ENCODE assay signal across 14 cellular contexts in the genomic region with DNA sequence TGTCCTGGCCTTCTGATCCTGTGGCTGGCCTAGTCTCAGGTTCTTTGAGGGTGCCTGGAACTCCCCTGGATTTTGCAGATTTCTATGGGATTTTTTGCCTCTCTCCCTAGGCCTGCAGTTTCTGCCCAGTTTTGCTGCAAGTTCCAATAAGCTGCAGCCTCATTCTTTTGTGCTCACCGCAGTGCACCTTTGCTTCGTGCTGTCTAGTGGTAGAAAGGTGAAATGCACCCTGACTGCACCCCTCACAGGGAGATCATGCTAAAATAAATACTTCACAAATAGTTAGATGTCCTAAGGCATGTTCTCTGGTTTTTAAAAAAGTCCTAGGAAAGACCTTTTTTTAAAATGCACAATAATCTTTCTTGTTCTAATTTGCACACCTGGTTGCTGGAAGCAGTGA.
DNase-seq lines count a peak whose midpoint lies in the region; ATAC-seq and TF ChIP-seq lines count a peak whose summit lies in the region.
"Had no signal": no experiment of that assay in that cellular context is flagged by ENCODE, and none has a peak within 500 bp of the region (broad histone marks: within the 10 kb centered on the region; RNA-seq: fewer than 3 reads in every experiment).

No MANE protein-coding gene starts in this region.

- H3K27ac ChIP-seq in breast epithelium (no peak overlapping the region), mesendoderm (ENCODE audit: low read depth, low read length) (no peak overlapping the region)
- H3K27ac ChIP-seq: epithelial cell of prostate had no signal

- H3K27me3 ChIP-seq in GM06990 (replicated peaks; ENCODE audit: control insufficient read depth, insufficient read depth, low read length): no peaks in the 10 kb centered on the region; the same call in 1 of the 2 replicates
- H3K27me3 ChIP-seq in breast epithelium: no peaks in the 10 kb centered on the region
- no peaks in the 10 kb centered on the region for H3K27me3 ChIP-seq in mesendoderm (ENCODE audit: insufficient read depth, low read length, poor library complexity)

- no peaks in the 10 kb centered on the region for H3K9me3 Mint-ChIP-seq in activated CD8-positive, alpha-beta memory T cell treated with anti-CD3 and anti-CD28 coated beads, Interleukin-2, amount 10 ng/mL, durations not matched to agents 7 days and 5 days (ENCODE audit: low read depth)
- H3K9me3 Mint-ChIP-seq: CD8-positive, alpha-beta T cell; naive thymus-derived CD8-positive, alpha-beta T cell had no signal

- H3K4me3 ChIP-seq in GM06990 (replicated peaks; ENCODE audit: low read depth, low read length): no peak overlapping the region
- H3K4me3 ChIP-seq in breast epithelium: no peak overlapping the region
- H3K4me3 ChIP-seq in mesendoderm (ENCODE audit: low read length): no peak overlapping the region

- H3K4ac ChIP-seq in mesendoderm (ENCODE audit: low read depth, low read length): no peak overlapping the region

- H3K27me3 Mint-ChIP-seq in activated CD8-positive, alpha-beta memory T cell treated with anti-CD3 and anti-CD28 coated beads, Interleukin-2, amount 10 ng/mL, durations not matched to agents 7 days and 5 days: peaks cover 9% of the 10 kb centered on the region

- CTCF ChIA-PET in activated CD8-positive, alpha-beta memory T cell treated with anti-CD3 and anti-CD28 coated beads, Interleukin-2, amount 10 ng/mL, durations not matched to agents 7 days and 5 days (lab: Charles Lee): interaction anchor here (3.3 kb wide), 1 partner anchor 28 kb away, joined by 10 read pairs; no protein-coding TSS in a partner anchor

- H2AK5ac ChIP-seq in mesendoderm (ENCODE audit: low read length): no peak overlapping the region

- peaks cover 10% of the 10 kb centered on the region for H3K4me1 Mint-ChIP-seq in activated CD8-positive, alpha-beta memory T cell treated with anti-CD3 and anti-CD28 coated beads, Interleukin-2, amount 10 ng/mL, durations not matched to agents 7 days and 5 days
- H3K4me1 Mint-ChIP-seq: naive thymus-derived CD8-positive, alpha-beta T cell had no signal

- H2BK120ac ChIP-seq in mesendoderm (ENCODE audit: low read depth, low read length): no peak overlapping the region

- H3K4me1 ChIP-seq in breast epithelium: no peaks in the 10 kb centered on the region
- no peaks in the 10 kb centered on the region for H3K4me1 ChIP-seq in mesendoderm (ENCODE audit: control insufficient read depth, low read depth, low read length)

- intact Hi-C loops in breast epithelium (cut with DNase I; ENCODE audit: low total_unique reads): no loop called here

- DNase-seq in GM06990 (ENCODE audit: extremely low read depth, insufficient read length) (no peak), breast epithelium (ENCODE audit: low spot score in 2 of 2) (no peak), mesendoderm (peak; percentile 57), Kasumi-1 (lab: John Stamatoyannopoulos, UW) (no peak)
- no peak for DNase-seq in activated CD8-positive, alpha-beta memory T cell treated with anti-CD3 and anti-CD28 coated beads, Interleukin-2, amount 10 ng/mL, durations not matched to agents 7 days and 5 days
- DNase-seq: anterior cingulate cortex; CD8-positive, alpha-beta T cell; naive thymus-derived CD8-positive, alpha-beta T cell; OCI-M1; T-helper 9 cell had no signal

- no peak overlapping the region for H3K56ac ChIP-seq in mesendoderm (ENCODE audit: low read length)

- H4K5ac ChIP-seq in mesendoderm (ENCODE audit: low read length): no peak overlapping the region

- no peak overlapping the region for H2BK15ac ChIP-seq in mesendoderm (replicated peaks; ENCODE audit: low read depth)

- H3K23ac ChIP-seq in mesendoderm (ENCODE audit: low read length): no peak overlapping the region

- no peak overlapping the region for H3K9ac ChIP-seq in mesendoderm (ENCODE audit: low read length)

- no peaks in the 10 kb centered on the region for H3K79me1 ChIP-seq in mesendoderm (ENCODE audit: low read length)

- no peaks in the 10 kb centered on the region for H3K79me2 ChIP-seq in mesendoderm (ENCODE audit: control insufficient read depth, insufficient read depth, low read length)

- no peak overlapping the region for H4K8ac ChIP-seq in mesendoderm (ENCODE audit: low read depth, low read length)

- ATAC-seq in HG02981 (IDR thresholded peaks at IDR 0.05; ENCODE audit: unreplicated experiment): no peak
- no peak for ATAC-seq in activated CD8-positive, alpha-beta memory T cell treated with anti-CD3 and anti-CD28 coated beads, Interleukin-2, amount 10 ng/mL, durations not matched to agents 7 days and 5 days
- ATAC-seq in GM21825 (IDR thresholded peaks at IDR 0.05; ENCODE audit: unreplicated experiment): no peak
- ATAC-seq: CD8-positive, alpha-beta T cell; naive thymus-derived CD8-positive, alpha-beta T cell had no signal

- H3K4me3 Mint-ChIP-seq in activated CD8-positive, alpha-beta memory T cell treated with anti-CD3 and anti-CD28 coated beads, Interleukin-2, amount 10 ng/mL, durations not matched to agents 7 days and 5 days: no peak overlapping the region
- H3K4me3 Mint-ChIP-seq: CD8-positive, alpha-beta T cell; naive thymus-derived CD8-positive, alpha-beta T cell had no signal

- no peak for TF ChIP-seq POLR2A in breast epithelium (IDR thresholded peaks at IDR 0.05)

- no peak overlapping the region for H3K27ac Mint-ChIP-seq in activated CD8-positive, alpha-beta memory T cell treated with anti-CD3 and anti-CD28 coated beads, Interleukin-2, amount 10 ng/mL, durations not matched to agents 7 days and 5 days
- H3K27ac Mint-ChIP-seq: CD8-positive, alpha-beta T cell; naive thymus-derived CD8-positive, alpha-beta T cell had no signal

- no peak overlapping the region for H3K18ac ChIP-seq in mesendoderm (ENCODE audit: low read length)

- H3K4me2 ChIP-seq in mesendoderm (ENCODE audit: low read length): no peak overlapping the region

- H3K36me3 Mint-ChIP-seq in activated CD8-positive, alpha-beta memory T cell treated with anti-CD3 and anti-CD28 coated beads, Interleukin-2, amount 10 ng/mL, durations not matched to agents 7 days and 5 days: no peaks in the 10 kb centered on the region
- H3K36me3 Mint-ChIP-seq: CD8-positive, alpha-beta T cell; naive thymus-derived CD8-positive, alpha-beta T cell had no signal

- TF ChIP-seq CTCF in GM06990 (IDR thresholded peaks at IDR 0.05; ENCODE audit: insufficient read depth, low read length, poor library complexity, severe bottlenecking) (peak; percentile 31), LNCAP (IDR thresholded peaks at IDR 0.05) (peak; percentile 34; the same call in 1 of the 2 replicates), breast epithelium (IDR thresholded peaks at IDR 0.05) (peak in 2 of 3 donors; percentile 19 to 21)

- no peak overlapping the region for H2BK5ac ChIP-seq in mesendoderm (ENCODE audit: low read length)

- WGBS in mesendoderm (ENCODE audit: extremely low coverage, insufficient coverage, low lambda C conversion rate): no CpG with 5 or more reads among the region's 2 CpGs

- H3K36me3 ChIP-seq in GM06990 (ENCODE audit: control insufficient read depth, insufficient read depth, low read length) (no peaks in the 10 kb centered on the region), breast epithelium (no peaks in the 10 kb centered on the region), mesendoderm (ENCODE audit: control insufficient read depth, insufficient read depth, low read length) (no peaks in the 10 kb centered on the region)

- H3K9me3 ChIP-seq in breast epithelium: no peaks in the 10 kb centered on the region
